ENCODE assay signal across 20 cellular contexts in genomic region chr16:12486386-12486785, GRCh38.
DNase-seq lines count a peak whose midpoint lies in the region; ATAC-seq and TF ChIP-seq lines count a peak whose summit lies in the region.
"Had no signal": no experiment of that assay in that cellular context is flagged by ENCODE, and none has a peak within 500 bp of the region (broad histone marks: within the 10 kb centered on the region; RNA-seq: fewer than 3 reads in every experiment).

No MANE protein-coding gene starts in this region.

- no peaks in the 10 kb centered on the region for H3K36me3 ChIP-seq in RWPE2 (ENCODE audit: low read depth)

- H3K9me3 Mint-ChIP-seq in activated B cell treated with CpG ODN at 0.5 μM for 24 hours: no peaks in the 10 kb centered on the region
- H3K9me3 Mint-ChIP-seq in dendritic cell treated with granulocyte-macrophage colony-stimulating factor and Interleukin-4, amounts not matched to agents 40 ng/mL and 50 ng/mL, for 4 days: no peaks in the 10 kb centered on the region
- H3K9me3 Mint-ChIP-seq: CD4-positive, alpha-beta T cell; CD8-positive, alpha-beta T cell had no signal

- H3K36me3 Mint-ChIP-seq in activated B cell treated with CpG ODN at 0.5 μM for 24 hours (ENCODE audit: low read depth): peaks cover 81% of the 10 kb centered on the region
- peaks cover 79% of the 10 kb centered on the region for H3K36me3 Mint-ChIP-seq in dendritic cell treated with granulocyte-macrophage colony-stimulating factor and Interleukin-4, amounts not matched to agents 40 ng/mL and 50 ng/mL, for 4 days (ENCODE audit: low read depth)

- CTCF ChIA-PET in activated B cell treated with CpG ODN at 0.5 μM for 24 hours (lab: Charles Lee): no interaction called here

- no peaks in the 10 kb centered on the region for H3K9me3 ChIP-seq in RWPE2 (ENCODE audit: severe bottlenecking)
- H3K9me3 ChIP-seq: Caco-2 had no signal

- no peak overlapping the region for H3K4me3 ChIP-seq in RWPE2 (ENCODE audit: severe bottlenecking)
- H3K4me3 ChIP-seq: BLaER1 treated with 17β-estradiol and CSF1 and Interleukin-3, amounts not matched to agents 10 nM and 100 nM had no signal

- no peak for TF ChIP-seq CTCF in RWPE2 (IDR thresholded peaks at IDR 0.05; ENCODE audit: poor library complexity, severe bottlenecking)
- TF ChIP-seq CTCF in activated B cell treated with CpG ODN at 0.5 μM for 24 hours (IDR thresholded peaks at IDR 0.05): no peak

- ATAC-seq in RWPE2 (ENCODE audit: low read depth) (no peak), activated B cell treated with CpG ODN at 0.5 μM for 24 hours (ENCODE audit: low read depth) (no peak), HG03457 (IDR thresholded peaks at IDR 0.05; ENCODE audit: unreplicated experiment) (no peak)
- ATAC-seq: CD8-positive, alpha-beta T cell had no signal

- intact Hi-C loops in activated B cell treated with CpG ODN at 0.5 μM for 24 hours (cut with micrococcal nuclease): loop anchor here (10.0 kb wide), 1 partner anchor 58 kb away; no protein-coding TSS in a partner anchor
- intact Hi-C loops in dendritic cell treated with granulocyte-macrophage colony-stimulating factor and Interleukin-4, amounts not matched to agents 40 ng/mL and 50 ng/mL, for 4 days (cut with micrococcal nuclease): no loop called here

- no peaks in the 10 kb centered on the region for H3K27me3 ChIP-seq in RWPE2 (ENCODE audit: insufficient read depth, poor library complexity, severe bottlenecking)
- H3K27me3 ChIP-seq: BLaER1 treated with 17β-estradiol and CSF1 and Interleukin-3, amounts not matched to agents 10 nM and 100 nM had no signal

- DNase-seq in RWPE2 (ENCODE audit: low spot score) (peak; percentile 26), activated B cell treated with CpG ODN at 0.5 μM for 24 hours (no peak), mesenteric fat pad (ENCODE audit: low spot score) (peak; percentile 55), NCI-H2227 (lab: John Stamatoyannopoulos, UW; ENCODE audit: unreplicated experiment) (no peak), AG08395 (ENCODE audit: low spot score) (no peak), NCI-H510A (lab: John Stamatoyannopoulos, UW) (no peak)
- DNase-seq: 8988T; ACHN; AML-193; Caco-2; Calu3; CD4-positive, alpha-beta T cell; CD8-positive, alpha-beta T cell; DMS79 treated with DMSO at 0.1 percent for 48 hours; GF-D8 had no signal

- no peaks in the 10 kb centered on the region for H3K27me3 Mint-ChIP-seq in activated B cell treated with CpG ODN at 0.5 μM for 24 hours
- no peaks in the 10 kb centered on the region for H3K27me3 Mint-ChIP-seq in dendritic cell treated with granulocyte-macrophage colony-stimulating factor and Interleukin-4, amounts not matched to agents 40 ng/mL and 50 ng/mL, for 4 days
- H3K27me3 Mint-ChIP-seq: B cell; CD4-positive, alpha-beta T cell had no signal

- no peak overlapping the region for H3K4me3 Mint-ChIP-seq in activated B cell treated with CpG ODN at 0.5 μM for 24 hours
- no peak overlapping the region for H3K4me3 Mint-ChIP-seq in dendritic cell treated with granulocyte-macrophage colony-stimulating factor and Interleukin-4, amounts not matched to agents 40 ng/mL and 50 ng/mL, for 4 days
- H3K4me3 Mint-ChIP-seq: B cell; CD4-positive, alpha-beta T cell; CD8-positive, alpha-beta T cell had no signal

- POLR2A ChIA-PET in activated B cell treated with CpG ODN at 0.5 μM for 24 hours (lab: Charles Lee): no interaction called here

- peaks cover 3% of the 10 kb centered on the region for H3K4me1 Mint-ChIP-seq in activated B cell treated with CpG ODN at 0.5 μM for 24 hours
- peaks cover 28% of the 10 kb centered on the region for H3K4me1 Mint-ChIP-seq in dendritic cell treated with granulocyte-macrophage colony-stimulating factor and Interleukin-4, amounts not matched to agents 40 ng/mL and 50 ng/mL, for 4 days (ENCODE audit: low read depth)

- H3K27ac Mint-ChIP-seq in activated B cell treated with CpG ODN at 0.5 μM for 24 hours: peak overlapping the region; percentile 24
- H3K27ac Mint-ChIP-seq in dendritic cell treated with granulocyte-macrophage colony-stimulating factor and Interleukin-4, amounts not matched to agents 40 ng/mL and 50 ng/mL, for 4 days: peak overlapping the region; percentile 22
- H3K27ac Mint-ChIP-seq: B cell; CD4-positive, alpha-beta T cell; CD8-positive, alpha-beta T cell had no signal

- H3K27ac ChIP-seq in RWPE2 (ENCODE audit: poor library complexity, severe bottlenecking): no peak overlapping the region
- H3K27ac ChIP-seq: BLaER1 treated with 17β-estradiol and CSF1 and Interleukin-3, amounts not matched to agents 10 nM and 100 nM; C4-2B had no signal

- no peaks in the 10 kb centered on the region for H3K4me1 ChIP-seq in RWPE2 (ENCODE audit: insufficient read depth, poor library complexity, severe bottlenecking)
- H3K4me1 ChIP-seq: Caco-2 had no signal

Comparison
In these comparisons a context has a peak if more than half of its experiments do, and no peak if none do; other contexts are left out.
1. DNase-seq: peak in RWPE2 (single experiment) and mesenteric fat pad (single experiment); none in activated B cell treated with CpG ODN at 0.5 μM for 24 hours (single experiment), NCI-H2227 (single experiment), AG08395 (single experiment) and NCI-H510A (single experiment).